Comparison of ENCODE assay signal across 27 cellular contexts in genomic region chr7:141478845-141479244, GRCh38.
"Had no signal": no experiment of that assay in that cellular context is flagged by ENCODE, and none has a peak within 500 bp of the region (broad histone marks: within the 10 kb centered on the region; RNA-seq: fewer than 3 reads in every experiment).

No MANE protein-coding gene starts in this region.

- H3K4me2 ChIP-seq: hepatocyte had no signal

- H3K27ac ChIP-seq: colonic mucosa, coronary artery, epithelial cell of prostate, esophagus muscularis mucosa, esophagus squamous epithelium, foreskin keratinocyte, gastrocnemius medialis, gastroesophageal sphincter, hepatocyte had no signal

- H3K79me2 ChIP-seq: hepatocyte had no signal

- FAIRE-seq: colon, endometrium, endothelial cell of umbilical vein, frontal cortex had no signal

- H2AFZ ChIP-seq: hepatocyte had no signal

- H3K9me3 ChIP-seq: colonic mucosa, esophagus muscularis mucosa, esophagus squamous epithelium, gastrocnemius medialis, gastroesophageal sphincter, heart right ventricle had no signal

- H3K36me3 ChIP-seq: colonic mucosa, esophagus muscularis mucosa, esophagus squamous epithelium, gastrocnemius medialis, gastroesophageal sphincter, heart right ventricle had no signal

- DNase-seq: colonic mucosa; cortex of kidney; dermis blood vessel endothelial cell; dorsolateral prefrontal cortex; effector CD4-positive, alpha-beta T cell; effector CD8-positive, alpha-beta T cell; effector memory CD4-positive, alpha-beta T cell; effector memory CD8-positive, alpha-beta T cell; erythroblast; esophagus squamous epithelium; foreskin fibroblast; foreskin keratinocyte; foreskin melanocyte; gastrocnemius medialis; glutamatergic neuron; head of caudate nucleus; heart right ventricle had no signal

- ATAC-seq: effector memory CD8-positive, alpha-beta T cell; esophagus mucosa; foreskin keratinocyte; gastrocnemius medialis; gastroesophageal sphincter had no signal

- H3K27me3 ChIP-seq: colonic mucosa, dorsolateral prefrontal cortex, esophagus muscularis mucosa, foreskin keratinocyte, gastrocnemius medialis, gastroesophageal sphincter, heart right ventricle, hepatocyte had no signal

- H3K4me1 ChIP-seq: colonic mucosa, esophagus squamous epithelium, foreskin keratinocyte, gastroesophageal sphincter had no signal

- H3K4me3 ChIP-seq: colonic mucosa, coronary artery, dorsolateral prefrontal cortex, esophagus muscularis mucosa, esophagus squamous epithelium, gastrocnemius medialis, gastroesophageal sphincter, heart right ventricle, hepatocyte had no signal
